Comparison of ENCODE assay signal across 8 cellular contexts in the genomic region with DNA sequence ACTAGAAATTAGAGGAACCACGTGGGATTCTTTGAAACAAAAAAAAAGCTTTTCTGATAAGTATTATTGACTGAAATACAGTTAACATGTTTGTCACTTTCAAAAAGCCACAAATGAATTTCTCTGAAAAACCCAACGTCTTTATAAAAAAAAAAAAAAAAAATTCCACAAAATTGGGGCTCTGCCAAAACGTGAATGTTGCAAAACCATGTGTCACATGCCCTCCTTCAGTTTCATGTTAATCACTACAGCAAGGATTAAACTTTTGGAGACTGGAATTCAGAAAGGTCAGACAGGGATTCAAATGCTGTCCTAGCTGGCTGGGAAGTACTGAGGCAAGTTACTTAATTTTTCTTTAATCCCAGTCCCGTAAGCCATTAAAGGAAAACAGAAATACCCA.
DNase-seq lines count a peak whose midpoint lies in the region; ATAC-seq lines count a peak whose summit lies in the region.

No MANE protein-coding gene starts in this region.

- H3K27ac Mint-ChIP-seq in activated T-helper 17 cell treated with anti-CD3 and anti-CD28 coated beads, Interleukin-2, amount 50 U/mL, for 72 hours = peak overlapping the region; percentile 97

- peak overlapping the region; percentile 5 for H3K27ac ChIP-seq in substantia nigra (ENCODE audit: low read depth, low read length, poor library complexity, severe bottlenecking)

- H3K4me3 Mint-ChIP-seq in activated T-helper 17 cell treated with anti-CD3 and anti-CD28 coated beads, Interleukin-2, amount 50 U/mL, for 72 hours = peak overlapping the region; percentile 83

- H3K27me3 Mint-ChIP-seq in activated T-helper 17 cell treated with anti-CD3 and anti-CD28 coated beads, Interleukin-2, amount 50 U/mL, for 72 hours = no peaks in the 10 kb centered on the region

- H3K4me1 Mint-ChIP-seq in activated T-helper 17 cell treated with anti-CD3 and anti-CD28 coated beads, Interleukin-2, amount 50 U/mL, for 72 hours = peaks cover 59% of the 10 kb centered on the region

- DNase-seq in SIG-M5 treated with dmso at 0.1 percent for 504 hours (lab: John Stamatoyannopoulos, UW; ENCODE audit: unreplicated experiment) = peak; percentile 38
- DNase-seq in SIG-M5 (lab: John Stamatoyannopoulos, UW) = no peak
- DNase-seq in glomerular visceral epithelial cell (ENCODE audit: extremely low spot score) = peak; percentile 78
- no peak for DNase-seq in substantia nigra (lab: John Stamatoyannopoulos, UW)
- no peak for DNase-seq in NCI-H510A (lab: John Stamatoyannopoulos, UW)
- no peak for DNase-seq in activated effector memory CD4-positive, alpha-beta T cell treated with Interleukin-2 at 50 U/mL for 16 hours
- no peak for DNase-seq in NCI-H2029 treated with DMSO at 0.1 percent for 48 hours (lab: John Stamatoyannopoulos, UW)

- no peaks in the 10 kb centered on the region for H3K9me3 Mint-ChIP-seq in activated T-helper 17 cell treated with anti-CD3 and anti-CD28 coated beads, Interleukin-2, amount 50 U/mL, for 72 hours

- no peak for ATAC-seq in activated T-helper 17 cell treated with anti-CD3 and anti-CD28 coated beads, Interleukin-2, amount 50 U/mL, for 72 hours (replicated peaks)

- H3K36me3 Mint-ChIP-seq in activated T-helper 17 cell treated with anti-CD3 and anti-CD28 coated beads, Interleukin-2, amount 50 U/mL, for 72 hours (ENCODE audit: low read depth) = peaks cover 79% of the 10 kb centered on the region

Comparison
In these comparisons a context has a peak if more than half of its experiments do, and no peak if none do; other contexts are left out.
1. DNase-seq: peak in SIG-M5 treated with dmso at 0.1 percent for 504 hours (single experiment) and glomerular visceral epithelial cell (single experiment); none in SIG-M5 (single experiment), substantia nigra (0 of 49), NCI-H510A (single experiment), activated effector memory CD4-positive, alpha-beta T cell treated with Interleukin-2 at 50 U/mL for 16 hours (single experiment) and NCI-H2029 treated with DMSO at 0.1 percent for 48 hours (single experiment).